ENCODE assay signal across 13 cellular contexts in genomic region chr21:37402251-37402867, GRCh38.
"Had no signal": no experiment of that assay in that cellular context is flagged by ENCODE, and none has a peak within 500 bp of the region (broad histone marks: within the 10 kb centered on the region; RNA-seq: fewer than 3 reads in every experiment).

No MANE protein-coding gene starts in this region.

- H3K9me3 ChIP-seq: adrenal gland, pancreas, suprapubic skin had no signal

- H3K27ac ChIP-seq: adrenal gland, left ventricle myocardium inferior, pancreas, suprapubic skin, upper lobe of left lung had no signal

- ATAC-seq: pancreas had no signal

- H3K4me3 ChIP-seq: adrenal gland, left ventricle myocardium inferior, pancreas, suprapubic skin, upper lobe of left lung had no signal

- H3K36me3 ChIP-seq: adrenal gland, left ventricle myocardium inferior, pancreas, suprapubic skin, upper lobe of left lung had no signal

- H3K27me3 ChIP-seq: adrenal gland, pancreas, suprapubic skin, upper lobe of left lung had no signal

- DNase-seq: activated gamma-delta T cell; activated T-cell treated with anti-CD3 and anti-CD28 coated beads, Interleukin-2, amount 50 U/mL, for 1 hour; adrenal gland; caudate nucleus; cortex of kidney; effector CD8-positive, alpha-beta T cell; left ventricle myocardium inferior; mesenchymal stem cell; pancreas; stimulated activated CD4-positive, alpha-beta T cell treated with anti-CD3 and anti-CD28 coated beads, Interleukin-2, amount 100 ng/mL, for 48 hours; upper lobe of left lung had no signal

- H3K4me3 Mint-ChIP-seq: neural crest cell had no signal
